In genomic region chr7:44044315-44045225, GRCh38 we compare ENCODE assay signal across 8 cellular contexts. TPM values are rescaled to one million over a fixed set of nuclear protein-coding genes. Genes with fewer than 3 reads are reported as not detected.
DNase-seq lines count a peak whose midpoint lies in the region; TF ChIP-seq lines count a peak whose summit lies in the region.

TSS of gene DBNL (plus strand) at chr7:44044702. CDS start at chr7:44044738, 36 bp downstream.

- H3K27ac Mint-ChIP-seq in HFFc6, result peak within 1 kb of the TSS; percentile 80

- DNase-seq in GM10248 (ENCODE audit: extremely low spot score), result peak; percentile 92
- peak; percentile 89 for DNase-seq in HFFc6
- peak; percentile 74 for DNase-seq in NCI-H1048 (lab: John Stamatoyannopoulos, UW)
- DNase-seq in SW480 (ENCODE audit: low spot score), result peak; percentile 94
- peak; percentile 98 for DNase-seq in adipocyte (ENCODE audit: low read depth)
- DNase-seq in cardiac muscle cell (ENCODE audit: low read depth in 1 of 2, low spot score in 1 of 2), result peak; percentile 88 to 94
- DNase-seq in pons (ENCODE audit: low spot score), result peak; percentile 89
- peak; percentile 97 for DNase-seq in transverse colon

- in situ Hi-C loops in transverse colon (cut with MboI; ENCODE audit: low pct_ligation_motif_present in 1 of 4, low pct_unique_long_range_greater_than_20kb in 1 of 4, low sequenced_read_pairs in 3 of 4), result no loop called here

- WGBS in transverse colon (ENCODE audit: low coverage in 1 of 2), 2 donors, result 1% methylated on average over 35 of the region's 74 CpGs; no CpG with 5 or more reads in 1 of the 2 donors

- peak within 1 kb of the TSS; percentile 94 for H3K9ac ChIP-seq in adipocyte (ENCODE audit: low read length)

- H3K27ac ChIP-seq in cardiac muscle cell (peak within 1 kb of the TSS; percentile 77), transverse colon (peak within 1 kb of the TSS; percentile 90 to 95 (median 94))

- H3K4me1 ChIP-seq in adipocyte (ENCODE audit: control insufficient read depth, insufficient read depth, low read length), result peaks cover 22% of the 10 kb centered on the region
- H3K4me1 ChIP-seq in cardiac muscle cell (ENCODE audit: low read depth), result peaks cover 12% of the 10 kb centered on the region
- H3K4me1 ChIP-seq in transverse colon, result peaks cover 15 to 46% (median 31%) of the 10 kb centered on the region in 4 donors

- TF ChIP-seq EP300 in transverse colon (IDR thresholded peaks at IDR 0.05; ENCODE audit: low read depth), result peak; percentile 33

- peak within 1 kb of the TSS; percentile 89 for H3K4me3 Mint-ChIP-seq in HFFc6

- H3K36me3 Mint-ChIP-seq in HFFc6 (ENCODE audit: low read depth), result peaks cover 30% of the 10 kb centered on the region

- H3K9me3 ChIP-seq in adipocyte (ENCODE audit: control insufficient read depth, low read length) (no peaks in the 10 kb centered on the region), cardiac muscle cell (ENCODE audit: low read depth) (no peaks in the 10 kb centered on the region), transverse colon (no peaks in the 10 kb centered on the region)

- POLR2A ChIA-PET in GM10248 (lab: Yijun Ruan, JAX), result interaction anchor here (0.7 to 1.1 kb wide), 3 partner anchors 22 to 178 kb away, joined by 3 to 4 read pairs (median 3); no protein-coding TSS in a partner anchor

- CTCF ChIA-PET in GM10248 (lab: Yijun Ruan, JAX), result interaction anchor here (1.0 to 1.9 kb wide), 3 partner anchors 25 to 152 kb away, joined by 3 to 8 read pairs (median 3); no protein-coding TSS in a partner anchor

- H3K27me3 Mint-ChIP-seq in HFFc6 (ENCODE audit: insufficient read depth), result no peaks in the 10 kb centered on the region; the same call in none of the 2 replicates

- peak within 1 kb of the TSS; percentile 90 for H3K4me3 ChIP-seq in adipocyte (ENCODE audit: low read length)
- H3K4me3 ChIP-seq in cardiac muscle cell, result peak within 1 kb of the TSS; percentile 86
- H3K4me3 ChIP-seq in transverse colon, result peak within 1 kb of the TSS; percentile 80 to 94 (median 83)

- TF ChIP-seq POLR2A in transverse colon (IDR thresholded peaks at IDR 0.05), result peak; percentile 93

- no peaks in the 10 kb centered on the region for H3K9me3 Mint-ChIP-seq in HFFc6

- H3K36me3 ChIP-seq in adipocyte (ENCODE audit: control insufficient read depth, insufficient read depth, low read length, severe bottlenecking) (peaks cover 9% of the 10 kb centered on the region), cardiac muscle cell (peaks cover 4% of the 10 kb centered on the region), transverse colon (no peaks in the 10 kb centered on the region)

- H3K27me3 ChIP-seq in adipocyte (replicated peaks; ENCODE audit: control insufficient read depth, insufficient read depth, low read length) (no peaks in the 10 kb centered on the region), cardiac muscle cell (no peaks in the 10 kb centered on the region), transverse colon (no peaks in the 10 kb centered on the region)

- H3K4me1 Mint-ChIP-seq in HFFc6 (ENCODE audit: low read depth), result peaks cover 36% of the 10 kb centered on the region

- no peak for TF ChIP-seq CTCF in GM10248 (IDR thresholded peaks at IDR 0.05; ENCODE audit: control extremely low read depth, extremely low read depth, low read depth, missing control alignments)
- TF ChIP-seq CTCF in HFFc6 (IDR thresholded peaks at IDR 0.05), result no peak
- TF ChIP-seq CTCF in cardiac muscle cell (IDR thresholded peaks at IDR 0.05; ENCODE audit: low read depth, low read length), result no peak
- no peak for TF ChIP-seq CTCF in transverse colon (IDR thresholded peaks at IDR 0.05)

- intact Hi-C loops in transverse colon (cut with DNase I; ENCODE audit: low total_unique reads), result no loop called here

RNA-seq across cellular contexts. Expression of gene DBNL, which starts in this region (rescaled TPM):
- total RNA-seq in HFFc6 (2021; fragmentation: NEBNext Ultra II Directional; extraction: Animal tissue kit (Norgen Biotek cat#: 25700)), result 100 to 1,000 TPM; 146 to 167 (median 153) TPM
- 130 TPM in 2 replicates for total RNA-seq in cardiac muscle cell
- polyA plus RNA-seq in cardiac muscle cell, result 69.3 and 129 TPM in 2 replicates
- total RNA-seq in transverse colon, result 100 to 1,000 TPM in 3 of 4 donors, 10 to 100 TPM in 1; 97.5 to 184 (median 137) TPM

Comparison
In these comparisons a context has a peak if more than half of its experiments do, and no peak if none do; other contexts are left out.
1. Peak in every context shown above with its lines: DNase-seq, H3K4me3 ChIP-seq and H3K27ac ChIP-seq.